22 cellular contexts compared by ENCODE assay signal in the genomic region with DNA sequence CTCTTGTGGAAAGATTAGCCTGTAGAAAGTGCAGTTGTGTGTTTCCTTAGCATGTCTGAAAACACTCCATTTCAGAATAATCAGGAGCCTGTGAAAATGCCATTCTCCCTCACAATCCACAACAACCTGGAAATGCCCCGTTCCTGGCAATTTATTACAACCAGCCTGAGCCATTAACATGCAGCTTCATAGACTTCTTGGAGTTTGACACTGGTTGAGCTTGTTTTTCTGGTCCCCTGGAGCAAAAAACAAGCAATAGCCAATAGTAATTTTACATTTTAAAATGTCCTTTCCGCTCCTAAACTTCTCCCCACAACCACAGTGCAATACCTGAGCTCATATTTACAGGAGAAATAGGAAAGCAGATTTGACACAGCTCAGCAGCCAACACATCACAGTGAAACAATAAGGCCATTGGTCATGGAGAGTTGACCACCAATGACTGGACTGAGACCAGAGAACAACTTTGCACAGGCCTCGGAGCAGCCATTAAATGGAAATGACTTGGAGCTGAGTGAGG.
DNase-seq lines count a peak whose midpoint lies in the region; ATAC-seq and TF ChIP-seq lines count a peak whose summit lies in the region.
"Had no signal": no experiment of that assay in that cellular context is flagged by ENCODE, and none has a peak within 500 bp of the region (broad histone marks: within the 10 kb centered on the region; RNA-seq: fewer than 3 reads in every experiment).

No MANE protein-coding gene starts in this region.

- H2BK120ac ChIP-seq in trophoblast cell (ENCODE audit: insufficient read depth, low read length, poor library complexity): peak overlapping the region; percentile 75

- no peak overlapping the region for H3K14ac ChIP-seq in trophoblast cell (ENCODE audit: low read length)

- no peak overlapping the region for H3K18ac ChIP-seq in trophoblast cell (ENCODE audit: low read length)

- H3F3A ChIP-seq in PC-3 (ENCODE audit: low read length, unreplicated experiment): no peaks in the 10 kb centered on the region

- H3K4me2 ChIP-seq in PC-3 (ENCODE audit: low read length) (peak overlapping the region; percentile 27; the same call in 1 of the 2 replicates), trophoblast cell (ENCODE audit: low read length) (no peak overlapping the region)
- H3K4me2 ChIP-seq: KMS-11 had no signal

- no peak overlapping the region for H2BK5ac ChIP-seq in trophoblast cell (ENCODE audit: low read depth, low read length, poor library complexity)

- intact Hi-C loops in PC-3 (cut with micrococcal nuclease): no loop called here
- intact Hi-C loops in left colon (cut with DNase I, micrococcal nuclease): no loop called here

- H3K4me3 ChIP-seq in PC-3 (ENCODE audit: low read length): no peak overlapping the region
- no peak overlapping the region for H3K4me3 ChIP-seq in trophoblast cell (ENCODE audit: low read depth, low read length)
- H3K4me3 ChIP-seq: ascending aorta, thyroid gland had no signal

- H4K8ac ChIP-seq in trophoblast cell (ENCODE audit: low read depth, low read length): peak overlapping the region; percentile 75

- H3K4ac ChIP-seq in trophoblast cell (ENCODE audit: low read depth, low read length): peak overlapping the region; percentile 25

- H3K9ac ChIP-seq in PC-3 (ENCODE audit: low read length) (no peak overlapping the region), trophoblast cell (ENCODE audit: low read length) (no peak overlapping the region)
- H3K9ac ChIP-seq: KMS-11 had no signal

- TF ChIP-seq CTCF in PC-3 (conservative IDR thresholded peaks at IDR 0.05; ENCODE audit: low read depth, low read length): no peak

- H3K36me3 ChIP-seq in PC-3 (ENCODE audit: low read depth, low read length): no peaks in the 10 kb centered on the region
- no peaks in the 10 kb centered on the region for H3K36me3 ChIP-seq in trophoblast cell (ENCODE audit: control insufficient read depth in 1 of 2, insufficient read depth in 2 of 2, low read length in 2 of 2)
- H3K36me3 ChIP-seq: ascending aorta, thyroid gland had no signal

- POLR2A ChIA-PET in PC-3 (lab: Charles Lee; ENCODE audit: unreplicated experiment): no interaction called here

- no CpG with 5 or more reads among the region's 3 CpGs for WGBS in trophoblast cell (ENCODE audit: extremely low coverage, insufficient coverage, insufficient read length)

- H3K23ac ChIP-seq in trophoblast cell (ENCODE audit: low read length): no peak overlapping the region

- H3K79me2 ChIP-seq in PC-3 (ENCODE audit: low read length): no peaks in the 10 kb centered on the region
- H3K79me2 ChIP-seq in trophoblast cell (ENCODE audit: control insufficient read depth, insufficient read depth, low read length, poor library complexity): peaks cover 2% of the 10 kb centered on the region

- H4K20me1 ChIP-seq in PC-3 (ENCODE audit: low read length): no peaks in the 10 kb centered on the region

- BruUV-seq in PC-3 (replicated peaks; lab: Mats Ljungman, UMichigan): no TSS peak

- H4K91ac ChIP-seq in trophoblast cell (ENCODE audit: low read depth, low read length): peak overlapping the region; percentile 72

- H3K27ac ChIP-seq in PC-3 (ENCODE audit: low read length): no peak overlapping the region
- H3K27ac ChIP-seq in trophoblast cell (ENCODE audit: low read depth, low read length): peak overlapping the region; percentile 65
- H3K27ac ChIP-seq: ascending aorta, KMS-11, thyroid gland had no signal

- no peaks in the 10 kb centered on the region for H3K9me2 ChIP-seq in PC-3 (replicated peaks; ENCODE audit: low read length)

- H3K9me3 ChIP-seq in PC-3 (ENCODE audit: low read length): no peaks in the 10 kb centered on the region
- no peaks in the 10 kb centered on the region for H3K9me3 ChIP-seq in trophoblast cell (ENCODE audit: insufficient read depth, low read depth, low read length)
- H3K9me3 ChIP-seq: thyroid gland had no signal

- ATAC-seq in PC-3 (no peak), left colon (peak; percentile 58), HG03378 (IDR thresholded peaks at IDR 0.05; ENCODE audit: unreplicated experiment) (no peak)
- ATAC-seq: Right ventricle myocardium inferior; stimulated activated naive CD8-positive, alpha-beta T cell treated with anti-CD3 and anti-CD28 coated beads, Interleukin-15, amount 100 ng/mL, for 72 hours had no signal

- H2AK5ac ChIP-seq in trophoblast cell (ENCODE audit: low read length): no peak overlapping the region

- no peak overlapping the region for H4K12ac ChIP-seq in trophoblast cell (ENCODE audit: low read depth, low read length)

- CTCF ChIA-PET in PC-3 (lab: Charles Lee): no interaction called here

- peaks cover 13% of the 10 kb centered on the region for H3K79me1 ChIP-seq in trophoblast cell (ENCODE audit: low read length)

- H2BK12ac ChIP-seq in trophoblast cell (ENCODE audit: low read length): no peak overlapping the region

- DNase-seq in ELF-1 (ENCODE audit: low read depth, low spot score) (peak; percentile 40), PC-3 (peak; percentile 50), left colon (no peak), trophoblast cell (peak in 1 of 2 donors; percentile 61), SW480 (ENCODE audit: low spot score) (no peak), NCI-H510A (lab: John Stamatoyannopoulos, UW) (no peak), NCI-H82 treated with DMSO at 0.1 percent for 48 hours (lab: John Stamatoyannopoulos, UW; ENCODE audit: unreplicated experiment) (no peak)
- DNase-seq: activated CD4-positive, alpha-beta T cell treated with anti-CD3 and anti-CD28 coated beads, Interleukin-2, amount 50 U/mL, for 48 hours; activated CD8-positive, alpha-beta memory T cell treated with anti-CD3 and anti-CD28 coated beads, Interleukin-2, amount 50 U/mL, for 48 hours; activated naive CD8-positive, alpha-beta T cell treated with anti-CD3 and anti-CD28 coated beads for 36 hours; DMS 273 treated with DMSO at 0.1 percent for 48 hours; mesenchymal stem cell; naive B cell; NCI-H187; NCI-H82; stimulated activated naive CD8-positive, alpha-beta T cell treated with anti-CD3 and anti-CD28 coated beads, Interleukin-15, amount 100 ng/mL, for 72 hours; T1000; thyroid gland had no signal

- H2AFZ ChIP-seq in PC-3 (ENCODE audit: low read length) (peak overlapping the region; percentile 33; the same call in 1 of the 2 replicates), trophoblast cell (ENCODE audit: insufficient read depth, low read length, poor library complexity) (no peak overlapping the region)

- H3K27me3 ChIP-seq in PC-3 (ENCODE audit: low read length): no peaks in the 10 kb centered on the region
- H3K27me3 ChIP-seq in trophoblast cell (ENCODE audit: insufficient read depth, low read length): no peaks in the 10 kb centered on the region
- H3K27me3 ChIP-seq: ascending aorta, thyroid gland had no signal

- H3K4me1 ChIP-seq in PC-3 (ENCODE audit: insufficient read depth, low read length) (peaks cover 11% of the 10 kb centered on the region), trophoblast cell (ENCODE audit: control insufficient read depth in 1 of 2, insufficient read depth in 2 of 2, low read length in 2 of 2) (peaks cover 10 to 11% of the 10 kb centered on the region in 2 experiments)
- H3K4me1 ChIP-seq: ascending aorta had no signal

Comparison
In these comparisons a context has a peak if more than half of its experiments do, and no peak if none do; other contexts are left out.
1. DNase-seq: peak in ELF-1 (single experiment) and PC-3 (single experiment); none in left colon (0 of 2), SW480 (single experiment), NCI-H510A (single experiment) and NCI-H82 treated with DMSO at 0.1 percent for 48 hours (single experiment).